34 cellular contexts compared by ENCODE assay signal in the genomic region with DNA sequence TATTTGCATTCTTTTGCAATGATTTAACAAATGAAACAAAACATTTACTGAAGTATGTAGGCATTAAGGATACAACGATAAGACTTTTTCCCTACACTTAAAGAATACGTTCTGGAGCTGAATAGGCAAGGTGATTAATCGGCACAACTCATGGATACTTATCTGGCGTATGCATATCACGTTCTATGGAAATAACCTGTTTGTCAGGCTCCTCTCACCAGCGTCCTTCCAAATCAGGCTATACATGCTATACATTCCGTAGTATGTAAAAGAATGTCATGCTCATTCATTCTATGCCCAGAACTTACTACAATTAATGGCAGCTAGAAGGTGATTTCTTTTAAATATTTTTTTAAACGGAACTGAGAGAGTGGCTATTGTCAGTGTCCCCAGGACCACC. TPM values are rescaled to one million over a fixed set of nuclear protein-coding genes. Genes with fewer than 3 reads are reported as not detected.
"Had no signal": no experiment of that assay in that cellular context is flagged by ENCODE, and none has a peak within 500 bp of the region (broad histone marks: within the 10 kb centered on the region; RNA-seq: fewer than 3 reads in every experiment).

No MANE protein-coding gene starts in this region.

- H3K4me1 ChIP-seq: ascending aorta had no signal

- H3K27me3 ChIP-seq: ascending aorta, brain microvascular endothelial cell had no signal

- H3K4me3 ChIP-seq: ascending aorta had no signal

- ATAC-seq: activated CD4-positive, CD25-positive, alpha-beta regulatory T cell treated with anti-CD3 and anti-CD28 coated beads, Interleukin-2, amount 50 U/mL, for 24 hours; activated CD8-positive, alpha-beta memory T cell treated with anti-CD3 and anti-CD28 coated beads, Interleukin-2, amount 10 ng/mL, durations not matched to agents 7 days and 5 days; activated CD8-positive, alpha-beta T cell treated with anti-CD3 and anti-CD28 coated beads for 36 hours; activated naive CD4-positive, alpha-beta T cell treated with anti-CD3 and anti-CD28 coated beads, Interleukin-2, amount 50 U/mL, for 72 hours; esophagus mucosa; T-helper 17 cell had no signal

- H3K27ac ChIP-seq: ascending aorta, brain microvascular endothelial cell, WERI-Rb-1 had no signal

- H3K36me3 ChIP-seq: ascending aorta, brain microvascular endothelial cell, WERI-Rb-1 had no signal

- DNase-seq: activated B cell treated with CpG ODN at 0.5 μM for 24 hours; activated CD4-positive, alpha-beta T cell treated with anti-CD3 and anti-CD28 coated beads for 48 hours; activated CD4-positive, alpha-beta T cell treated with anti-CD3 and anti-CD28 coated beads, Interleukin-2, amount 50 U/mL, for 1 hour; activated CD4-positive, alpha-beta T cell treated with anti-CD3 and anti-CD28 coated beads, Interleukin-2, amount 50 U/mL, for 48 hours; activated CD8-positive, alpha-beta memory T cell treated with anti-CD3 and anti-CD28 coated beads, Interleukin-2, amount 10 ng/mL, durations not matched to agents 7 days and 5 days; activated CD8-positive, alpha-beta memory T cell treated with anti-CD3 and anti-CD28 coated beads, Interleukin-2, amount 50 U/mL, for 4 hours; activated CD8-positive, alpha-beta T cell treated with anti-CD3 and anti-CD28 coated beads for 36 hours; activated gamma-delta T cell; activated naive CD4-positive, alpha-beta T cell; activated naive CD4-positive, alpha-beta T cell treated with anti-CD3 and anti-CD28 coated beads, Interleukin-2, amount 10 ng/mL, durations not matched to agents 7 days and 5 days; activated naive CD8-positive, alpha-beta T cell treated with anti-CD3 and anti-CD28 coated beads, Interleukin-2, amount 10 ng/mL, durations not matched to agents 7 days and 5 days; activated T-cell treated with anti-CD3 and anti-CD28 coated beads, Interleukin-2, amount 50 U/mL, for 1 hour; activated T-cell treated with anti-CD3 and anti-CD28 coated beads, Interleukin-2, amount 50 U/mL, for 48 hours; brain microvascular endothelial cell; caudate nucleus; cortex of kidney; dermis blood vessel endothelial cell; effector CD8-positive, alpha-beta T cell; foreskin fibroblast; head of caudate nucleus; T-helper 1 cell; T-helper 17 cell; T1000; WERI-Rb-1 had no signal

- FAIRE-seq: colon, endometrium, endothelial cell of umbilical vein, frontal cortex had no signal

RNA-seq across cellular contexts. Expression of a gene that starts 57.9 kb away (rescaled TPM):
- total RNA-seq: activated B cell treated with CpG ODN at 0.5 μM for 24 hours, ascending aorta, chondrocyte, dermis blood vessel endothelial cell, endothelial cell of umbilical vein, epithelial cell of proximal tubule, T-helper 17 cell had no signal
- polyA plus RNA-seq: endothelial cell of umbilical vein had no signal
